27 cellular contexts compared by ENCODE assay signal in the genomic region with DNA sequence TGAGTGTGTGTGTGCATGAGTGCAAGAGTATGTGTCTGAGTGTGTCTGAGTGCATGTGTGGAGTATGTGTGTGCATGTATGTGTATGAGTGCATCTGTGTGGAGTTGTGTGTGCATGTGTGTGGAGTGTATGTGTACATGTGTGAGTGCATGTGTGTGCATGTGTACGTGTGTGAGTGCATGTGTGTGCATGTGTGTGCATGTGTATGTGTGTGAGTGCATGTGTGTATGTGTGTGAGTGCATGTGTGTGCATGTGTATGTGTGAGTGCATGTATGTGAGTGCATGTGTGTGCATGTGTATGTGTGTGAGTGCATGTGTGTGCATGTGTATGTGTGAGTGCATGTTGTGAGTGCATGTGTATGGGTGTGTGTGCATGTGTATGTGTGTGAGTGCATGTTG. TPM values are rescaled to one million over a fixed set of nuclear protein-coding genes. Genes with fewer than 3 reads are reported as not detected.
"Had no signal": no experiment of that assay in that cellular context is flagged by ENCODE, and none has a peak within 500 bp of the region (broad histone marks: within the 10 kb centered on the region; RNA-seq: fewer than 3 reads in every experiment).

No MANE protein-coding gene starts in this region.

- H3K27ac ChIP-seq: heart right ventricle, hepatocyte, left ventricle myocardium inferior, pancreas, prostate gland, sigmoid colon, spleen, suprapubic skin, thoracic aorta, tibial artery, upper lobe of right lung had no signal

- FAIRE-seq: pancreas, small intestine had no signal

- H3K27me3 ChIP-seq: heart right ventricle, hepatocyte, pancreas, sigmoid colon, suprapubic skin, upper lobe of right lung had no signal

- H3K27ac Mint-ChIP-seq: naive thymus-derived CD4-positive, alpha-beta T cell; natural killer cell treated with Interleukin-12 subunit alpha and Interleukin-12 subunit beta and Interleukin-15 and Interleukin-18, amount 100 ng/mL, for 72 hours; stimulated activated effector memory CD8-positive, alpha-beta T cell treated with anti-CD3 and anti-CD28 coated beads, Interleukin-12 subunit alpha, Interleukin-12 subunit beta, amount 100 ng/mL, for 72 hours; stimulated activated naive CD8-positive, alpha-beta T cell treated with anti-CD3 and anti-CD28 coated beads, Interleukin-15, Interleukin-2, amounts not matched to agents 100 ng/mL and 50 ng/mL, for 24 hours had no signal

- H3K4me2 ChIP-seq: hepatocyte had no signal

- H3K36me3 ChIP-seq: heart right ventricle, left ventricle myocardium inferior, pancreas, prostate gland, sigmoid colon, suprapubic skin, thoracic aorta, tibial artery, upper lobe of right lung had no signal

- H3K27me3 Mint-ChIP-seq: naive thymus-derived CD4-positive, alpha-beta T cell; natural killer cell treated with Interleukin-12 subunit alpha and Interleukin-12 subunit beta and Interleukin-15 and Interleukin-18, amount 100 ng/mL, for 72 hours; stimulated activated naive CD8-positive, alpha-beta T cell treated with anti-CD3 and anti-CD28 coated beads, Interleukin-15, Interleukin-2, amounts not matched to agents 100 ng/mL and 50 ng/mL, for 24 hours had no signal

- H2AFZ ChIP-seq: hepatocyte had no signal

- H3K36me3 Mint-ChIP-seq: naive thymus-derived CD4-positive, alpha-beta T cell; natural killer cell treated with Interleukin-12 subunit alpha and Interleukin-12 subunit beta and Interleukin-15 and Interleukin-18, amount 100 ng/mL, for 72 hours; stimulated activated effector memory CD8-positive, alpha-beta T cell treated with anti-CD3 and anti-CD28 coated beads, Interleukin-12 subunit alpha, Interleukin-12 subunit beta, amount 100 ng/mL, for 72 hours had no signal

- H3K9me3 ChIP-seq: heart right ventricle, left ventricle myocardium inferior, mucosa of descending colon, pancreas, prostate gland, sigmoid colon, spleen, suprapubic skin, thoracic aorta, tibial artery, upper lobe of right lung had no signal

- ATAC-seq: heart right ventricle; mucosa of descending colon; naive thymus-derived CD4-positive, alpha-beta T cell; natural killer cell treated with Interleukin-12 subunit alpha and Interleukin-12 subunit beta and Interleukin-15 and Interleukin-18, amount 100 ng/mL, for 72 hours; pancreas; right cardiac atrium; stimulated activated effector memory CD8-positive, alpha-beta T cell treated with anti-CD3 and anti-CD28 coated beads, Interleukin-12 subunit alpha, Interleukin-12 subunit beta, amount 100 ng/mL, for 72 hours; upper lobe of right lung had no signal

- H3K79me2 ChIP-seq: hepatocyte had no signal

- DNase-seq: heart right ventricle; islet precursor cell; left ventricle myocardium inferior; midbrain; mucosa of descending colon; naive thymus-derived CD4-positive, alpha-beta T cell; nucleus accumbens; pancreas; posterior cingulate gyrus; retina; right cardiac atrium; sigmoid colon; small intestine; spleen; stimulated activated CD4-positive, alpha-beta T cell treated with anti-CD3 and anti-CD28 coated beads, Interleukin-4, amount 100 ng/mL, for 24 hours; stimulated activated naive CD4-positive, alpha-beta T cell; tibial artery; upper lobe of right lung had no signal

- H3K4me3 Mint-ChIP-seq: naive thymus-derived CD4-positive, alpha-beta T cell; natural killer cell treated with Interleukin-12 subunit alpha and Interleukin-12 subunit beta and Interleukin-15 and Interleukin-18, amount 100 ng/mL, for 72 hours; stimulated activated effector memory CD8-positive, alpha-beta T cell treated with anti-CD3 and anti-CD28 coated beads, Interleukin-12 subunit alpha, Interleukin-12 subunit beta, amount 100 ng/mL, for 72 hours; stimulated activated naive CD8-positive, alpha-beta T cell treated with anti-CD3 and anti-CD28 coated beads, Interleukin-15, Interleukin-2, amounts not matched to agents 100 ng/mL and 50 ng/mL, for 24 hours had no signal

- H3K9me3 Mint-ChIP-seq: naive thymus-derived CD4-positive, alpha-beta T cell; natural killer cell treated with Interleukin-12 subunit alpha and Interleukin-12 subunit beta and Interleukin-15 and Interleukin-18, amount 100 ng/mL, for 72 hours; stimulated activated effector memory CD8-positive, alpha-beta T cell treated with anti-CD3 and anti-CD28 coated beads, Interleukin-12 subunit alpha, Interleukin-12 subunit beta, amount 100 ng/mL, for 72 hours; stimulated activated naive CD8-positive, alpha-beta T cell treated with anti-CD3 and anti-CD28 coated beads, Interleukin-15, Interleukin-2, amounts not matched to agents 100 ng/mL and 50 ng/mL, for 24 hours had no signal

- H3K4me3 ChIP-seq: heart right ventricle, hepatocyte, left ventricle myocardium inferior, lung, mucosa of descending colon, pancreas, prostate gland, sigmoid colon, spleen, suprapubic skin, thoracic aorta, tibial artery, upper lobe of right lung had no signal

- H3K4me1 ChIP-seq: pancreas, prostate gland, sigmoid colon, tibial artery had no signal

RNA-seq across cellular contexts. Expression of a gene that starts 23.7 kb away (rescaled TPM):
- total RNA-seq: kidney epithelial cell had no signal
